8 cellular contexts compared by ENCODE assay signal in genomic region chr1:20787100-20787774, GRCh38. TPM values are rescaled to one million over a fixed set of nuclear protein-coding genes. Genes with fewer than 3 reads are reported as not detected.
A peak's percentile ranks its signal among the peaks of the same experiment; 100 is the strongest.
DNase-seq lines count a peak whose midpoint lies in the region; ATAC-seq and TF ChIP-seq lines count a peak whose summit lies in the region.

HP1BP3 (minus strand) TSS chr1:20787307; CDS start chr1:20780440, 6,867 bp downstream.

- peaks cover 25% of the 10 kb centered on the region for H3K4me1 Mint-ChIP-seq in activated CD4-positive, alpha-beta T cell treated with anti-CD3 and anti-CD28 coated beads for 36 hours

- no peaks in the 10 kb centered on the region for H3K27me3 ChIP-seq in layer of hippocampus (ENCODE audit: control insufficient read depth, insufficient read depth, low read length)

- peak; percentile 88 for DNase-seq in AG08396 (ENCODE audit: low spot score)
- peak; percentile 74 for DNase-seq in NCI-H345 (lab: John Stamatoyannopoulos, UW)
- peak; percentile 86 for DNase-seq in activated CD4-positive, alpha-beta T cell treated with anti-CD3 and anti-CD28 coated beads for 36 hours
- DNase-seq in choroid plexus epithelial cell (ENCODE audit: low read depth): peak; percentile 71
- DNase-seq in stimulated activated CD4-positive, alpha-beta T cell treated with anti-CD3 and anti-CD28 coated beads, Interleukin-1b, Interleukin-23, amount 100 ng/mL, for 24 hours (ENCODE audit: low read depth in 4 of 4, low spot score in 1 of 4): peak; percentile 51 to 74 (median 68)

- intact Hi-C loops in activated CD4-positive, alpha-beta T cell treated with anti-CD3 and anti-CD28 coated beads for 36 hours (cut with DNase I, micrococcal nuclease): loop anchor here (2.0 to 10.0 kb wide), 11 partner anchors 68 to 1240 kb away; partner anchors contain the start of genes EIF4G3 (in 1 of the 2), HSPG2 (in 1 of the 2), KIF17 (in 1 of the 2) and MUL1 (in 1 of the 2)

- peak within 1 kb of the TSS; percentile 96 for H3K27ac ChIP-seq in layer of hippocampus (ENCODE audit: low read depth, low read length)

- H3K36me3 Mint-ChIP-seq in activated CD4-positive, alpha-beta T cell treated with anti-CD3 and anti-CD28 coated beads for 36 hours (ENCODE audit: low read depth): peaks cover 19% of the 10 kb centered on the region

- H3K9me3 Mint-ChIP-seq in activated CD4-positive, alpha-beta T cell treated with anti-CD3 and anti-CD28 coated beads for 36 hours (ENCODE audit: low read depth): no peaks in the 10 kb centered on the region

- H3K27me3 Mint-ChIP-seq in activated CD4-positive, alpha-beta T cell treated with anti-CD3 and anti-CD28 coated beads for 36 hours: no peaks in the 10 kb centered on the region

- CTCF ChIA-PET in activated CD4-positive, alpha-beta T cell treated with anti-CD3 and anti-CD28 coated beads for 36 hours (lab: Charles Lee): interaction anchor here (0.6 to 2.4 kb wide), 3 partner anchors 16 to 324 kb away, joined by 3 to 12 read pairs (median 5); no protein-coding TSS in a partner anchor

- TF ChIP-seq CTCF in choroid plexus epithelial cell (conservative IDR thresholded peaks at IDR 0.05; ENCODE audit: low read depth, low read length): no peak

- H3K27ac Mint-ChIP-seq in activated CD4-positive, alpha-beta T cell treated with anti-CD3 and anti-CD28 coated beads for 36 hours: peak within 1 kb of the TSS; percentile 96

- POLR2A ChIA-PET in activated CD4-positive, alpha-beta T cell treated with anti-CD3 and anti-CD28 coated beads for 36 hours (lab: Charles Lee): interaction anchor here (0.7 to 2.0 kb wide), 10 partner anchors 13 to 558 kb away, joined by 3 to 8 read pairs (median 4); partner anchors contain the start of genes DDOST and KIF17

- H3K4me3 ChIP-seq in choroid plexus epithelial cell (ENCODE audit: low read depth, low read length): peak within 1 kb of the TSS; percentile 98

- H3K4me3 Mint-ChIP-seq in activated CD4-positive, alpha-beta T cell treated with anti-CD3 and anti-CD28 coated beads for 36 hours: peak within 1 kb of the TSS; percentile 96

- peak; percentile 48 for ATAC-seq in GM18907 (IDR thresholded peaks at IDR 0.05; ENCODE audit: unreplicated experiment)
- peak; percentile 54 for ATAC-seq in HG03135 (IDR thresholded peaks at IDR 0.05; ENCODE audit: unreplicated experiment)
- peak; percentile 49 for ATAC-seq in activated CD4-positive, alpha-beta T cell treated with anti-CD3 and anti-CD28 coated beads for 36 hours

RNA-seq across cellular contexts. Expression of gene HP1BP3, which starts in this region (rescaled TPM):
- 100 to 1,000 TPM; 232 to 269 TPM for total RNA-seq in activated CD4-positive, alpha-beta T cell treated with anti-CD3 and anti-CD28 coated beads for 36 hours

Comparison
In these comparisons a context has a peak if more than half of its experiments do, and no peak if none do; other contexts are left out.
1. Peak in every context shown above with its lines: DNase-seq, ATAC-seq, H3K4me3 ChIP-seq and H3K27ac ChIP-seq.